9 cellular contexts compared by ENCODE assay signal in genomic region chr4:127788517-127788916, GRCh38. TPM values are rescaled to one million over a fixed set of nuclear protein-coding genes. Genes with fewer than 3 reads are reported as not detected.
DNase-seq lines count a peak whose midpoint lies in the region; ATAC-seq and TF ChIP-seq lines count a peak whose summit lies in the region.
"Had no signal": no experiment of that assay in that cellular context is flagged by ENCODE, and none has a peak within 500 bp of the region (broad histone marks: within the 10 kb centered on the region; RNA-seq: fewer than 3 reads in every experiment).

No MANE protein-coding gene starts in this region.

- H3K36me3 ChIP-seq in adrenal gland (replicated peaks in 1 of 2), result no peaks in the 10 kb centered on the region
- no peaks in the 10 kb centered on the region for H3K36me3 ChIP-seq in prostate gland

- intact Hi-C loops in adrenal gland (cut with DNase I), result no loop called here
- intact Hi-C loops in prostate gland (cut with DNase I), result loop anchor here (10.0 kb wide), 1 partner anchor 176 kb away; the partner anchor contains the start of genes ABHD18 and MFSD8

- H3K27ac ChIP-seq in adrenal gland (no peak overlapping the region), prostate gland (no peak overlapping the region)

- H3K4me1 ChIP-seq in adrenal gland (replicated peaks in 1 of 2) (peaks cover 0 to 1% of the 10 kb centered on the region in 2 donors), prostate gland (replicated peaks) (no peaks in the 10 kb centered on the region)

- TF ChIP-seq CTCF in adrenal gland (IDR thresholded peaks at IDR 0.05) (peak in 3 of 6 experiments; percentile 16 to 34 (median 23)), prostate gland (IDR thresholded peaks at IDR 0.05) (no peak)

- peak; percentile 35 for ATAC-seq in GM21786 (IDR thresholded peaks at IDR 0.05; ENCODE audit: unreplicated experiment)

- H3K9me3 ChIP-seq in adrenal gland (replicated peaks in 1 of 3), result no peaks in the 10 kb centered on the region
- H3K9me3 ChIP-seq in prostate gland, result no peaks in the 10 kb centered on the region

- DNase-seq in EL (peak; percentile 13), MV-4-11 (lab: John Stamatoyannopoulos, UW) (peak; percentile 12), globus pallidus (ENCODE audit: low spot score) (peak; percentile 7), adrenal gland (no peak), NCI-H2196 (lab: John Stamatoyannopoulos, UW; ENCODE audit: unreplicated experiment) (no peak), prostate gland (ENCODE audit: low spot score) (no peak), NCI-H146 treated with DMSO at 0.1 percent for 48 hours (lab: John Stamatoyannopoulos, UW; ENCODE audit: unreplicated experiment) (no peak)
- DNase-seq: mesenchymal stem cell had no signal

- WGBS in adrenal gland, 4 donors, result 74 to 85% (median 77%) methylated on average over 2 of the region's 2 CpGs
- WGBS in prostate gland, result 75% methylated on average over 2 of the region's 2 CpGs

- TF ChIP-seq POLR2A in adrenal gland (IDR thresholded peaks at IDR 0.05) (no peak), prostate gland (IDR thresholded peaks at IDR 0.05) (no peak)

- H3K27me3 ChIP-seq in adrenal gland (no peaks in the 10 kb centered on the region), prostate gland (replicated peaks; ENCODE audit: insufficient read depth) (no peaks in the 10 kb centered on the region)

- no peak overlapping the region for H3K4me3 ChIP-seq in adrenal gland
- H3K4me3 ChIP-seq in prostate gland, result no peak overlapping the region

RNA-seq across cellular contexts. Expression of gene HSPA4L, which starts 6.4 kb away (rescaled TPM):
- total RNA-seq in adrenal gland (10 to 100 TPM; 14.7 to 73.5 (median 22.8) TPM), prostate gland (10 to 100 TPM in 1 of 2 donors, 1 to 10 TPM in 1; 8.8 to 12.9 TPM)
- polyA plus RNA-seq in adrenal gland, result 10 to 100 TPM in 1 of 3 donors, 1 to 10 TPM in 2; 3.5 to 56.5 (median 3.8) TPM

RNA-seq across cellular contexts. Expression of gene SLC25A31, which starts 58.3 kb away (rescaled TPM):
- not detected for total RNA-seq in adrenal gland
- polyA plus RNA-seq in adrenal gland, result not detected
- 1 to 10 TPM in 1 of 2 donors, not detected in 1; 7.7 TPM for total RNA-seq in prostate gland

Comparison
In these comparisons a context has a peak if more than half of its experiments do, and no peak if none do; other contexts are left out.
1. DNase-seq: peak in EL (single experiment), MV-4-11 (single experiment) and globus pallidus (single experiment); none in adrenal gland (0 of 7), NCI-H2196 (single experiment), prostate gland (single experiment) and NCI-H146 treated with DMSO at 0.1 percent for 48 hours (single experiment).